In genomic region chr7:93921190-93921585, GRCh38 we compare ENCODE assay signal across 1 cellular context.
TF ChIP-seq lines count a peak whose summit lies in the region.

No MANE protein-coding gene starts in this region.

TF ChIP-seq in endothelial cell of umbilical vein, 7 proteins besides CTCF, POLR2A, EP300 and RAD21:
- TF ChIP-seq GATA2 (IDR thresholded peaks at IDR 0.05; ENCODE audit: insufficient read depth, insufficient read length, low read depth, low read length) (no peak), EZH2 (IDR thresholded peaks at IDR 0.05; ENCODE audit: borderline replicate concordance, low read depth, low read length, severe bottlenecking) (no peak), MAX (IDR thresholded peaks at IDR 0.05; ENCODE audit: insufficient read depth, insufficient read length) (no peak), MYC (IDR thresholded peaks at IDR 0.05; ENCODE audit: low read depth, low read length) (no peak), FOS (IDR thresholded peaks at IDR 0.05; ENCODE audit: borderline replicate concordance, insufficient read depth, low read length) (no peak), JUN (IDR thresholded peaks at IDR 0.05; ENCODE audit: borderline replicate concordance, insufficient read depth, insufficient read length, low read depth) (no peak), POLR2AphosphoS5 (IDR thresholded peaks at IDR 0.05; ENCODE audit: insufficient read depth, low read depth, low read length) (no peak)
